ENCODE assay signal across 22 cellular contexts in the genomic region with DNA sequence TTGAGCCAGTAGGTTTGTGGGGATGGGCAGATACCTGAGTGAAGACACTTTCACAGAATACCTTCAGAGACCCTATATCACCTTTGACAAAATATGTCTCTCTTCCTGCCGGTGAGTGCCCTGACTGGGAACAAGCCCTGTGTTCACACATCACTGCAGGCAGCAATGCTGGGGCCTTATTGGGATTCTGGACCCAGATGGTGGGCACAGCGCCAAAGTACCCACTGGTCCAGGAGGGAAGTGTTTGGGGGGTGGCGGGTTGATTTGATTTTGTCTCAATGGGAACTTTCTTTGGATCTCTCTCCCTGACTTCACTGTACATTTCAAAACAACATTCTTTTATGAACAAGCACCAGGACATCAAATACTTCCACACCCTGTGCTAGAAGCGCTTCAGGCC.
DNase-seq lines count a peak whose midpoint lies in the region; TF ChIP-seq lines count a peak whose summit lies in the region.
"Had no signal": no experiment of that assay in that cellular context is flagged by ENCODE, and none has a peak within 500 bp of the region (broad histone marks: within the 10 kb centered on the region; RNA-seq: fewer than 3 reads in every experiment).

No MANE protein-coding gene starts in this region.

- peaks cover 20% of the 10 kb centered on the region for H3K27me3 Mint-ChIP-seq in activated naive CD4-positive, alpha-beta T cell treated with anti-CD3 and anti-CD28 coated beads, Interleukin-2, amount 10 ng/mL, durations not matched to agents 7 days and 5 days

- no peak overlapping the region for H3K4me3 Mint-ChIP-seq in activated naive CD4-positive, alpha-beta T cell treated with anti-CD3 and anti-CD28 coated beads, Interleukin-2, amount 10 ng/mL, durations not matched to agents 7 days and 5 days
- H3K4me3 Mint-ChIP-seq: CD4-positive, CD25-positive, alpha-beta regulatory T cell; IgD-negative memory B cell had no signal

- no peak overlapping the region for H3K27ac Mint-ChIP-seq in activated naive CD4-positive, alpha-beta T cell treated with anti-CD3 and anti-CD28 coated beads, Interleukin-2, amount 10 ng/mL, durations not matched to agents 7 days and 5 days
- H3K27ac Mint-ChIP-seq: CD4-positive, CD25-positive, alpha-beta regulatory T cell; IgD-negative memory B cell had no signal

- no peak overlapping the region for H3K4me3 ChIP-seq in prostate gland
- H3K4me3 ChIP-seq: BLaER1, GM12878 had no signal

- no peaks in the 10 kb centered on the region for H3K9me3 Mint-ChIP-seq in activated naive CD4-positive, alpha-beta T cell treated with anti-CD3 and anti-CD28 coated beads, Interleukin-2, amount 10 ng/mL, durations not matched to agents 7 days and 5 days

- no peak for TF ChIP-seq POLR2A in prostate gland (IDR thresholded peaks at IDR 0.05)

- H3K27ac ChIP-seq in prostate gland: no peak overlapping the region
- H3K27ac ChIP-seq: 22Rv1, BLaER1, HL-60, KMS-11 had no signal

- CTCF ChIA-PET in activated naive CD4-positive, alpha-beta T cell treated with anti-CD3 and anti-CD28 coated beads, Interleukin-2, amount 10 ng/mL, durations not matched to agents 7 days and 5 days (lab: Charles Lee): no interaction called here

- no peaks in the 10 kb centered on the region for H3K36me3 Mint-ChIP-seq in activated naive CD4-positive, alpha-beta T cell treated with anti-CD3 and anti-CD28 coated beads, Interleukin-2, amount 10 ng/mL, durations not matched to agents 7 days and 5 days
- H3K36me3 Mint-ChIP-seq: CD4-positive, CD25-positive, alpha-beta regulatory T cell had no signal

- no peaks in the 10 kb centered on the region for H3K4me1 ChIP-seq in prostate gland (replicated peaks)
- H3K4me1 ChIP-seq: BLaER1 had no signal

- no peak for TF ChIP-seq CTCF in prostate gland (IDR thresholded peaks at IDR 0.05)
- TF ChIP-seq CTCF in GM20000 (IDR thresholded peaks at IDR 0.05; ENCODE audit: extremely low read depth, missing control alignments): no peak

- H3K27me3 ChIP-seq in prostate gland (replicated peaks; ENCODE audit: insufficient read depth): no peaks in the 10 kb centered on the region
- H3K27me3 ChIP-seq: BLaER1 had no signal

- WGBS in prostate gland: 51% methylated on average over 4 of the region's 4 CpGs

- DNase-seq in DMS 273 (lab: John Stamatoyannopoulos, UW; ENCODE audit: unreplicated experiment) (peak; percentile 40), DMS 273 treated with DMSO at 0.1 percent for 48 hours (lab: John Stamatoyannopoulos, UW) (no peak), EH (ENCODE audit: low read depth) (peak; percentile 7), fibroblast of the conjunctiva (ENCODE audit: low read depth) (peak; percentile 20), prostate gland (ENCODE audit: low spot score) (peak; percentile 8), NCI-H2171 treated with DMSO at 0.1 percent for 48 hours (lab: John Stamatoyannopoulos, UW) (no peak), GM20000 (ENCODE audit: low spot score) (no peak)
- DNase-seq in activated naive CD4-positive, alpha-beta T cell treated with anti-CD3 and anti-CD28 coated beads, Interleukin-2, amount 10 ng/mL, durations not matched to agents 7 days and 5 days: no peak
- DNase-seq: CD4-positive, CD25-positive, alpha-beta regulatory T cell; DMS53; MM.1S; NCI-H1436; NCI-H187; NCI-H2081 treated with DMSO at 0.1 percent for 48 hours; SIG-M5; SK-N-SH had no signal

- intact Hi-C loops in prostate gland (cut with DNase I): no loop called here

- H3K4me1 Mint-ChIP-seq in activated naive CD4-positive, alpha-beta T cell treated with anti-CD3 and anti-CD28 coated beads, Interleukin-2, amount 10 ng/mL, durations not matched to agents 7 days and 5 days: no peaks in the 10 kb centered on the region
- H3K4me1 Mint-ChIP-seq: CD4-positive, CD25-positive, alpha-beta regulatory T cell; IgD-negative memory B cell had no signal

- no peaks in the 10 kb centered on the region for H3K9me3 ChIP-seq in prostate gland
- H3K9me3 ChIP-seq: SK-N-SH had no signal

- no peaks in the 10 kb centered on the region for H3K36me3 ChIP-seq in prostate gland
- H3K36me3 ChIP-seq: BLaER1 had no signal

Comparison
In these comparisons a context has a peak if more than half of its experiments do, and no peak if none do; other contexts are left out.
1. DNase-seq: peak in DMS 273 (single experiment), EH (single experiment), fibroblast of the conjunctiva (single experiment) and prostate gland (single experiment); none in DMS 273 treated with DMSO at 0.1 percent for 48 hours (single experiment), activated naive CD4-positive, alpha-beta T cell treated with anti-CD3 and anti-CD28 coated beads, Interleukin-2, amount 10 ng/mL, durations not matched to agents 7 days and 5 days (single experiment), NCI-H2171 treated with DMSO at 0.1 percent for 48 hours (single experiment) and GM20000 (single experiment).